13 cellular contexts compared by ENCODE assay signal in the genomic region with DNA sequence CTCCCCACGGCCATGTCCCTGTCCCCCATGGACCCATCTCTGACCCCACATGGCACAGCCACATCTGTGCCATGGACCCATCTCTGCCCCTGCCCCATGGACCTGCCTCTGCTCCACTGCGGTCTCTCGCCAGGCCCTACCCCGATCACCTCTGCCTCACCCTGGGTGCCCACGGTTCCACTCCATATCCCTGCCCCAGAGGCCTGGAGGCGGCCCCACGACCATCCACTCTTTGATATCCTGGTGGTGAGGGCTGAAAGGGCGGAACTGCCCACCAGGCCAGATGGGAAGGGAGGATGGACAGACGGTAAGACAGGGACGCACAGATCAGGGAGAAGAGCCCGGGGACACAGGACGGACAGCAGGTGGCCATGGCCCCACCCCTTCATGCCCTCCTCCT. TPM values are rescaled to one million over a fixed set of nuclear protein-coding genes. Genes with fewer than 3 reads are reported as not detected.
DNase-seq lines count a peak whose midpoint lies in the region; ATAC-seq, FAIRE-seq and TF ChIP-seq lines count a peak whose summit lies in the region.
"Had no signal": no experiment of that assay in that cellular context is flagged by ENCODE, and none has a peak within 500 bp of the region (broad histone marks: within the 10 kb centered on the region; RNA-seq: fewer than 3 reads in every experiment).

No MANE protein-coding gene starts in this region.

- peaks cover 16% of the 10 kb centered on the region for H3K27me3 Mint-ChIP-seq in activated CD4-positive, alpha-beta T cell treated with anti-CD3 and anti-CD28 coated beads, Interleukin-2, amount 10 ng/mL, durations not matched to agents 24 days and 14 days

- no peaks in the 10 kb centered on the region for H3K9me3 Mint-ChIP-seq in activated CD4-positive, alpha-beta T cell treated with anti-CD3 and anti-CD28 coated beads, Interleukin-2, amount 10 ng/mL, durations not matched to agents 24 days and 14 days
- H3K9me3 Mint-ChIP-seq in stimulated activated effector memory CD8-positive, alpha-beta T cell treated with anti-CD3 and anti-CD28 coated beads, Interleukin-12 subunit alpha, Interleukin-12 subunit beta, amount 100 ng/mL, for 72 hours = no peaks in the 10 kb centered on the region
- H3K9me3 Mint-ChIP-seq: activated naive CD4-positive, alpha-beta T cell treated with anti-CD3 and anti-CD28 coated beads, Interleukin-2, amount 50 U/mL, for 24 hours had no signal

- peak overlapping the region; percentile 46 for H3K27ac Mint-ChIP-seq in activated CD4-positive, alpha-beta T cell treated with anti-CD3 and anti-CD28 coated beads, Interleukin-2, amount 10 ng/mL, durations not matched to agents 24 days and 14 days
- H3K27ac Mint-ChIP-seq in stimulated activated effector memory CD8-positive, alpha-beta T cell treated with anti-CD3 and anti-CD28 coated beads, Interleukin-12 subunit alpha, Interleukin-12 subunit beta, amount 100 ng/mL, for 72 hours = peak overlapping the region; percentile 3
- H3K27ac Mint-ChIP-seq: activated naive CD4-positive, alpha-beta T cell treated with anti-CD3 and anti-CD28 coated beads, Interleukin-2, amount 50 U/mL, for 24 hours had no signal

- H3K36me3 ChIP-seq in SK-N-MC (ENCODE audit: insufficient read depth, low read length) = peaks cover 8% of the 10 kb centered on the region

- ATAC-seq in stimulated activated effector memory CD8-positive, alpha-beta T cell treated with anti-CD3 and anti-CD28 coated beads, Interleukin-12 subunit alpha, Interleukin-12 subunit beta, amount 100 ng/mL, for 72 hours = no peak
- ATAC-seq in HG02678 (IDR thresholded peaks at IDR 0.05; ENCODE audit: unreplicated experiment) = no peak

- H3K4me3 ChIP-seq in SK-N-MC = peak overlapping the region; percentile 52; the same call in 1 of the 2 replicates
- H3K4me3 ChIP-seq in fibroblast of the aortic adventitia (ENCODE audit: low read depth, low read length) = peak overlapping the region; percentile 6
- H3K4me3 ChIP-seq in dorsolateral prefrontal cortex = peak overlapping the region in 3 of 59 donors; percentile 6 to 17 (median 13)

- FAIRE-seq in frontal cortex (lab: Jason Lieb, UNC) = no peak
- FAIRE-seq: A204.1, TTC549 had no signal

- intact Hi-C loops in activated CD4-positive, alpha-beta T cell treated with anti-CD3 and anti-CD28 coated beads, Interleukin-2, amount 10 ng/mL, durations not matched to agents 24 days and 14 days (cut with micrococcal nuclease) = loop anchor here (10.0 kb wide), 1 partner anchor 590 kb away; no protein-coding TSS in a partner anchor
- intact Hi-C loops in dorsolateral prefrontal cortex (cut with DNase I) = loop anchor here (5.0 kb wide), 4 partner anchors 38 to 338 kb away; partner anchors contain the start of genes ASF1B (in 2 of the 2) and PKN1 (in 1 of the 2)

- H3K4me1 Mint-ChIP-seq in activated CD4-positive, alpha-beta T cell treated with anti-CD3 and anti-CD28 coated beads, Interleukin-2, amount 10 ng/mL, durations not matched to agents 24 days and 14 days = peaks cover 26% of the 10 kb centered on the region
- peaks cover 48% of the 10 kb centered on the region for H3K4me1 Mint-ChIP-seq in stimulated activated effector memory CD8-positive, alpha-beta T cell treated with anti-CD3 and anti-CD28 coated beads, Interleukin-12 subunit alpha, Interleukin-12 subunit beta, amount 100 ng/mL, for 72 hours

- peaks cover 0 to 14% (median 0%) of the 10 kb centered on the region in 45 donors for H3K27me3 ChIP-seq in dorsolateral prefrontal cortex

- H3K27ac ChIP-seq in SK-N-MC (no peak overlapping the region), dorsolateral prefrontal cortex (no peak overlapping the region)
- H3K27ac ChIP-seq: KMS-11 had no signal

- peaks cover 24% of the 10 kb centered on the region for H3K36me3 Mint-ChIP-seq in activated CD4-positive, alpha-beta T cell treated with anti-CD3 and anti-CD28 coated beads, Interleukin-2, amount 10 ng/mL, durations not matched to agents 24 days and 14 days (ENCODE audit: low read depth)
- H3K36me3 Mint-ChIP-seq in stimulated activated effector memory CD8-positive, alpha-beta T cell treated with anti-CD3 and anti-CD28 coated beads, Interleukin-12 subunit alpha, Interleukin-12 subunit beta, amount 100 ng/mL, for 72 hours = peaks cover 47% of the 10 kb centered on the region
- H3K36me3 Mint-ChIP-seq: activated naive CD4-positive, alpha-beta T cell treated with anti-CD3 and anti-CD28 coated beads, Interleukin-2, amount 50 U/mL, for 24 hours had no signal

- H3K4me3 Mint-ChIP-seq in activated CD4-positive, alpha-beta T cell treated with anti-CD3 and anti-CD28 coated beads, Interleukin-2, amount 10 ng/mL, durations not matched to agents 24 days and 14 days = peak overlapping the region; percentile 70
- H3K4me3 Mint-ChIP-seq in stimulated activated effector memory CD8-positive, alpha-beta T cell treated with anti-CD3 and anti-CD28 coated beads, Interleukin-12 subunit alpha, Interleukin-12 subunit beta, amount 100 ng/mL, for 72 hours = peak overlapping the region; percentile 29
- H3K4me3 Mint-ChIP-seq: activated naive CD4-positive, alpha-beta T cell treated with anti-CD3 and anti-CD28 coated beads, Interleukin-2, amount 50 U/mL, for 24 hours had no signal

- H3K9me3 ChIP-seq in SK-N-MC (ENCODE audit: low read depth, low read length) = no peaks in the 10 kb centered on the region

- DNase-seq in activated CD4-positive, alpha-beta T cell treated with anti-CD3 and anti-CD28 coated beads, Interleukin-2, amount 10 ng/mL, durations not matched to agents 24 days and 14 days = no peak
- DNase-seq in activated CD4-positive, alpha-beta T cell treated with anti-CD3 and anti-CD28 coated beads for 48 hours = no peak
- DNase-seq in SK-N-MC (ENCODE audit: low read depth, low spot score) (no peak), fibroblast of the aortic adventitia (ENCODE audit: low read depth) (no peak), dorsolateral prefrontal cortex (no peak), frontal cortex (ENCODE audit: low spot score in 2 of 2) (no peak)
- DNase-seq in stimulated activated effector memory CD8-positive, alpha-beta T cell treated with anti-CD3 and anti-CD28 coated beads, Interleukin-12 subunit alpha, Interleukin-12 subunit beta, amount 100 ng/mL, for 72 hours (ENCODE audit: low spot score in 2 of 2) = no peak
- DNase-seq: left cardiac atrium had no signal

- H3K9ac ChIP-seq in SK-N-MC (ENCODE audit: insufficient read length) = no peak overlapping the region
- H3K9ac ChIP-seq: KMS-11 had no signal

- TF ChIP-seq CTCF in fibroblast of the aortic adventitia (IDR thresholded peaks at IDR 0.05; ENCODE audit: insufficient read depth, low read length) = no peak
- no peak for TF ChIP-seq CTCF in dorsolateral prefrontal cortex (IDR thresholded peaks at IDR 0.05 in 54 of 56, conservative IDR thresholded peaks at IDR 0.05 in 2 of 56; ENCODE audit: low read depth in 1 of 56, partially characterized antibody in 56 of 56)

RNA-seq across cellular contexts. Expression of gene PTGER1, which starts 0.3 kb away (rescaled TPM):
- total RNA-seq in activated CD4-positive, alpha-beta T cell treated with anti-CD3 and anti-CD28 coated beads, Interleukin-2, amount 10 ng/mL, durations not matched to agents 24 days and 14 days = 0.78 and 1.1 TPM in 2 replicates
- 1.9 and 3.4 TPM in 2 replicates for total RNA-seq in fibroblast of the aortic adventitia (ENCODE audit: low replicate concordance)
- total RNA-seq in dorsolateral prefrontal cortex = 1 to 10 TPM in 24 of 120 experiments, under 1 TPM in 58, not detected in 38; 0.29 to 4.1 (median 0.66) TPM
- total RNA-seq in frontal cortex = not detected

RNA-seq across cellular contexts. Expression of gene GIPC1, which starts 21.1 kb away (rescaled TPM):
- 39.9 and 40.1 TPM in 2 replicates for total RNA-seq in activated CD4-positive, alpha-beta T cell treated with anti-CD3 and anti-CD28 coated beads, Interleukin-2, amount 10 ng/mL, durations not matched to agents 24 days and 14 days
- 93.5 and 119 TPM in 2 replicates for total RNA-seq in fibroblast of the aortic adventitia (ENCODE audit: low replicate concordance)
- 100 to 1,000 TPM in 13 of 120 experiments, 10 to 100 TPM in 107; 54.9 to 112 (median 87.4) TPM for total RNA-seq in dorsolateral prefrontal cortex
- 39.1 TPM for total RNA-seq in frontal cortex

RNA-seq across cellular contexts. Expression of gene PKN1, which starts 41.7 kb away (rescaled TPM):
- total RNA-seq in activated CD4-positive, alpha-beta T cell treated with anti-CD3 and anti-CD28 coated beads, Interleukin-2, amount 10 ng/mL, durations not matched to agents 24 days and 14 days = 172 and 180 TPM in 2 replicates
- 164 and 342 TPM in 2 replicates for total RNA-seq in fibroblast of the aortic adventitia (ENCODE audit: low replicate concordance)
- 100 to 1,000 TPM in 6 of 120 experiments, 10 to 100 TPM in 114; 45.9 to 129 (median 73.3) TPM for total RNA-seq in dorsolateral prefrontal cortex
- total RNA-seq in frontal cortex = 99.5 TPM

RNA-seq across cellular contexts. Expression of gene DNAJB1, which starts 43.4 kb away (rescaled TPM):
- 117 and 126 TPM in 2 replicates for total RNA-seq in activated CD4-positive, alpha-beta T cell treated with anti-CD3 and anti-CD28 coated beads, Interleukin-2, amount 10 ng/mL, durations not matched to agents 24 days and 14 days
- total RNA-seq in fibroblast of the aortic adventitia (ENCODE audit: low replicate concordance) (54.7 and 95.2 TPM in 2 replicates), dorsolateral prefrontal cortex (1,000 to 10,000 TPM in 2 of 120 experiments, 100 to 1,000 TPM in 67, 10 to 100 TPM in 51; 67.5 to 1,486 (median 107) TPM), frontal cortex (32.6 TPM)

RNA-seq across cellular contexts. Expression of gene TECR, which starts 54.6 kb away (rescaled TPM):
- total RNA-seq in activated CD4-positive, alpha-beta T cell treated with anti-CD3 and anti-CD28 coated beads, Interleukin-2, amount 10 ng/mL, durations not matched to agents 24 days and 14 days = 108 and 119 TPM in 2 replicates
- 2.9 and 41.8 TPM in 2 replicates for total RNA-seq in fibroblast of the aortic adventitia (ENCODE audit: low replicate concordance)
- total RNA-seq in dorsolateral prefrontal cortex = 100 to 1,000 TPM; 169 to 287 (median 205) TPM
- total RNA-seq in frontal cortex = 13.9 TPM
